Comparison of ENCODE assay signal across 17 cellular contexts in genomic region chr1:31905093-31905509, GRCh38. TPM values are rescaled to one million over a fixed set of nuclear protein-coding genes. Genes with fewer than 3 reads are reported as not detected.
DNase-seq lines count a peak whose midpoint lies in the region; ATAC-seq, FAIRE-seq and TF ChIP-seq lines count a peak whose summit lies in the region.
"Had no signal": no experiment of that assay in that cellular context is flagged by ENCODE, and none has a peak within 500 bp of the region (broad histone marks: within the 10 kb centered on the region; RNA-seq: fewer than 3 reads in every experiment).

No MANE protein-coding gene starts in this region.

- DNase-seq in A549 (ENCODE audit: low read depth in 1 of 2, low spot score in 1 of 2): no peak
- no peak for DNase-seq in CD8-positive, alpha-beta T cell
- DNase-seq in RWPE1 (ENCODE audit: low spot score): no peak
- no peak for DNase-seq in lower lobe of right lung
- no peak for DNase-seq in effector CD8-positive, alpha-beta T cell (lab: John Stamatoyannopoulos, UW)
- DNase-seq in upper lobe of right lung: no peak
- DNase-seq in activated CD8-positive, alpha-beta memory T cell treated with anti-CD3 and anti-CD28 coated beads, Interleukin-2, amount 10 ng/mL, durations not matched to agents 7 days and 5 days: no peak
- DNase-seq: activated CD4-positive, alpha-beta T cell treated with anti-CD3 and anti-CD28 coated beads, Interleukin-2, amount 50 U/mL, for 1 hour; activated T-cell treated with anti-CD3 and anti-CD28 coated beads, Interleukin-2, amount 50 U/mL, for 72 hours; effector CD4-positive, alpha-beta T cell; MG63; NCI-H345; pancreas; Peyer's patch; uterus had no signal

- no peak overlapping the region for H3K4me3 ChIP-seq in A549
- H3K4me3 ChIP-seq in CD8-positive, alpha-beta T cell (ENCODE audit: low read depth, low read length): no peak overlapping the region
- H3K4me3 ChIP-seq in lower lobe of right lung: no peak overlapping the region
- no peak overlapping the region for H3K4me3 ChIP-seq in upper lobe of right lung
- H3K4me3 ChIP-seq: MG63, pancreas, Peyer's patch, uterus had no signal

- H3K27ac Mint-ChIP-seq in CD8-positive, alpha-beta T cell: peak overlapping the region; percentile 76
- H3K27ac Mint-ChIP-seq in activated CD8-positive, alpha-beta memory T cell treated with anti-CD3 and anti-CD28 coated beads, Interleukin-2, amount 10 ng/mL, durations not matched to agents 7 days and 5 days: no peak overlapping the region

- CTCF ChIA-PET in A549 (lab: Yijun Ruan, JAX): interaction anchor here (0.8 to 3.7 kb wide), 5 partner anchors 13 to 89 kb away, joined by 3 to 24 read pairs (median 3); partner anchors contain the start of gene SPOCD1
- CTCF ChIA-PET in CD8-positive, alpha-beta T cell (lab: Charles Lee): interaction anchor here (1.2 to 2.1 kb wide), 4 partner anchors 11 to 70 kb away, joined by 4 to 8 read pairs (median 4); no protein-coding TSS in a partner anchor
- CTCF ChIA-PET in RWPE1 (lab: Yijun Ruan, JAX): interaction anchor here (0.6 to 2.0 kb wide), 2 partner anchors 59 to 90 kb away, joined by 3 to 4 read pairs; no protein-coding TSS in a partner anchor
- CTCF ChIA-PET in activated CD8-positive, alpha-beta memory T cell treated with anti-CD3 and anti-CD28 coated beads, Interleukin-2, amount 10 ng/mL, durations not matched to agents 7 days and 5 days (lab: Charles Lee): interaction anchor here (0.6 to 2.8 kb wide), 8 partner anchors 8 to 116 kb away, joined by 3 to 10 read pairs (median 3); partner anchors contain the start of gene PTP4A2

- H3K27me3 ChIP-seq in CD8-positive, alpha-beta T cell (ENCODE audit: insufficient read depth, low read length): no peaks in the 10 kb centered on the region
- H3K27me3 ChIP-seq in lower lobe of right lung (ENCODE audit: low read depth) (no peaks in the 10 kb centered on the region), upper lobe of right lung (no peaks in the 10 kb centered on the region)
- H3K27me3 ChIP-seq: MG63, pancreas, Peyer's patch, uterus had no signal

- no peaks in the 10 kb centered on the region for H3K27me3 Mint-ChIP-seq in CD8-positive, alpha-beta T cell (ENCODE audit: low read depth)
- no peaks in the 10 kb centered on the region for H3K27me3 Mint-ChIP-seq in activated CD8-positive, alpha-beta memory T cell treated with anti-CD3 and anti-CD28 coated beads, Interleukin-2, amount 10 ng/mL, durations not matched to agents 7 days and 5 days

- H3K9me3 Mint-ChIP-seq in CD8-positive, alpha-beta T cell: no peaks in the 10 kb centered on the region
- H3K9me3 Mint-ChIP-seq in activated CD8-positive, alpha-beta memory T cell treated with anti-CD3 and anti-CD28 coated beads, Interleukin-2, amount 10 ng/mL, durations not matched to agents 7 days and 5 days (ENCODE audit: low read depth): no peaks in the 10 kb centered on the region
- H3K9me3 Mint-ChIP-seq: activated T-cell treated with anti-CD3 and anti-CD28 coated beads, Interleukin-2, amount 50 U/mL, for 72 hours had no signal

- TF ChIP-seq CTCF in A549 (IDR thresholded peaks at IDR 0.05) (no peak), RWPE1 (conservative IDR thresholded peaks at IDR 0.05; ENCODE audit: low read depth) (no peak), lower lobe of right lung (IDR thresholded peaks at IDR 0.05) (no peak), upper lobe of right lung (IDR thresholded peaks at IDR 0.05) (no peak)
- TF ChIP-seq CTCF in CD8-positive, alpha-beta T cell (IDR thresholded peaks at IDR 0.05): no peak

- TF ChIP-seq POLR2A in A549 (IDR thresholded peaks at IDR 0.05; ENCODE audit: low read length): no peak

- H3K36me3 ChIP-seq in CD8-positive, alpha-beta T cell (ENCODE audit: insufficient read depth, low read length): peaks cover 25% of the 10 kb centered on the region
- H3K36me3 ChIP-seq in lower lobe of right lung (peaks cover 52% of the 10 kb centered on the region), upper lobe of right lung (peaks cover 43% of the 10 kb centered on the region)
- H3K36me3 ChIP-seq: uterus had no signal

- ATAC-seq in A549 (no peak), lower lobe of right lung (peak; percentile 5 to 35), upper lobe of right lung (no peak), HG02885 (IDR thresholded peaks at IDR 0.05; ENCODE audit: poor library complexity, unreplicated experiment) (no peak)
- ATAC-seq in CD8-positive, alpha-beta T cell: no peak
- ATAC-seq in activated CD8-positive, alpha-beta memory T cell treated with anti-CD3 and anti-CD28 coated beads, Interleukin-2, amount 10 ng/mL, durations not matched to agents 7 days and 5 days: no peak

- intact Hi-C loops in CD8-positive, alpha-beta T cell (cut with DNase I, micrococcal nuclease): no loop called here
- intact Hi-C loops in lower lobe of right lung (cut with DNase I): no loop called here
- intact Hi-C loops in upper lobe of right lung (cut with DNase I): no loop called here

- TF ChIP-seq RAD21 in A549 (conservative IDR thresholded peaks at IDR 0.05 in 1 of 2, IDR thresholded peaks at IDR 0.05 in 1 of 2): no peak

- no peak overlapping the region for H3K4me3 Mint-ChIP-seq in CD8-positive, alpha-beta T cell
- no peak overlapping the region for H3K4me3 Mint-ChIP-seq in activated CD8-positive, alpha-beta memory T cell treated with anti-CD3 and anti-CD28 coated beads, Interleukin-2, amount 10 ng/mL, durations not matched to agents 7 days and 5 days
- H3K4me3 Mint-ChIP-seq: activated T-cell treated with anti-CD3 and anti-CD28 coated beads, Interleukin-2, amount 50 U/mL, for 72 hours had no signal

- no peak for TF ChIP-seq EP300 in A549 (IDR thresholded peaks at IDR 0.05)

- FAIRE-seq in A549 (lab: Jason Lieb, UNC): no peak
- FAIRE-seq: pancreas, TTC549 had no signal

- peaks cover 27% of the 10 kb centered on the region for H3K4me1 Mint-ChIP-seq in CD8-positive, alpha-beta T cell (ENCODE audit: low read depth)
- H3K4me1 Mint-ChIP-seq in activated CD8-positive, alpha-beta memory T cell treated with anti-CD3 and anti-CD28 coated beads, Interleukin-2, amount 10 ng/mL, durations not matched to agents 7 days and 5 days: peaks cover 35% of the 10 kb centered on the region

- WGBS in A549 (ENCODE audit: missing lambda C conversion rate): 90% methylated on average over 6 of the region's 6 CpGs

- peaks cover 52% of the 10 kb centered on the region for H3K36me3 Mint-ChIP-seq in CD8-positive, alpha-beta T cell
- peaks cover 52% of the 10 kb centered on the region for H3K36me3 Mint-ChIP-seq in activated CD8-positive, alpha-beta memory T cell treated with anti-CD3 and anti-CD28 coated beads, Interleukin-2, amount 10 ng/mL, durations not matched to agents 7 days and 5 days

- H3K9me3 ChIP-seq in A549 (no peaks in the 10 kb centered on the region), lower lobe of right lung (no peaks in the 10 kb centered on the region), upper lobe of right lung (no peaks in the 10 kb centered on the region)
- H3K9me3 ChIP-seq in CD8-positive, alpha-beta T cell (ENCODE audit: low read length): no peaks in the 10 kb centered on the region
- H3K9me3 ChIP-seq: MG63, pancreas, Peyer's patch, uterus had no signal

- H3K27ac ChIP-seq in A549 (0 out of 6 replicates have a peak overlapping the region, but pooled peaks of 1 of the 2 experiments have one; percentile 12), RWPE1 (peak overlapping the region; percentile 48), lower lobe of right lung (no peak overlapping the region), upper lobe of right lung (no peak overlapping the region)
- no peak overlapping the region for H3K27ac ChIP-seq in CD8-positive, alpha-beta T cell (ENCODE audit: low read depth, low read length)
- H3K27ac ChIP-seq: pancreas, Peyer's patch, uterus had no signal

- H3K4me1 ChIP-seq in A549 (peaks cover 15% of the 10 kb centered on the region; the same call in 2 of the 3 replicates), lower lobe of right lung (peaks cover 15% of the 10 kb centered on the region), upper lobe of right lung (no peaks in the 10 kb centered on the region)
- no peaks in the 10 kb centered on the region for H3K4me1 ChIP-seq in CD8-positive, alpha-beta T cell (ENCODE audit: insufficient read depth, low read length)
- H3K4me1 ChIP-seq: pancreas, uterus had no signal

- no peak overlapping the region for H3K4me2 ChIP-seq in A549

- POLR2A ChIA-PET in A549 (lab: Yijun Ruan, JAX): interaction anchor here (0.6 to 1.2 kb wide), 3 partner anchors 16 to 28 kb away, joined by 3 to 5 read pairs (median 4); no protein-coding TSS in a partner anchor
- POLR2A ChIA-PET in CD8-positive, alpha-beta T cell (lab: Charles Lee): interaction anchor here (0.6 to 1.9 kb wide), 4 partner anchors 18 to 87 kb away, joined by 3 to 4 read pairs (median 3); partner anchors contain the start of gene PTP4A2
- POLR2A ChIA-PET in RWPE1 (lab: Yijun Ruan, JAX; ENCODE audit: low non-redundant PET): no interaction called here

TF ChIP-seq in A549, 52 proteins besides CTCF, POLR2A, EP300 and RAD21:
- TF ChIP-seq MAX (IDR thresholded peaks at IDR 0.05) (no peak), POLR2AphosphoS2 (conservative IDR thresholded peaks at IDR 0.05; ENCODE audit: low read length) (0 out of 2 replicates have a peak, but pooled peaks have one; percentile 23)

RNA-seq across cellular contexts. Expression of gene PTP4A2, which starts 33.1 kb away (rescaled TPM):
- 504 and 563 TPM in 2 replicates for polyA plus RNA-seq in A549 (2011; rRNA removed)
- 49.1 and 51.5 TPM in 2 replicates for polyA plus RNA-seq in A549 (2012; cell fraction: cytosol; rRNA removed)
- 13.1 and 17.8 TPM in 2 replicates for polyA plus RNA-seq in A549 (2012; cell fraction: nucleus; rRNA removed)
- polyA plus RNA-seq in A549 (2017; fragmentation: RNase III; extraction: RNeasy Plus Mini Kit Qiagen cat#74134 plus additional on column Dnase treatment): 234 to 263 TPM (median 246 TPM) in 3 replicates
- polyA minus RNA-seq in A549 (2011; rRNA and poly(A)+ RNA removed): 385 and 443 TPM in 2 replicates
- 100 to 1,000 TPM; 257 to 278 TPM for total RNA-seq in CD8-positive, alpha-beta T cell
- 205 TPM for total RNA-seq in lower lobe of right lung
- total RNA-seq in upper lobe of right lung: 244 TPM
- 100 to 1,000 TPM; 401 to 507 TPM for total RNA-seq in activated CD8-positive, alpha-beta memory T cell treated with anti-CD3 and anti-CD28 coated beads, Interleukin-2, amount 10 ng/mL, durations not matched to agents 7 days and 5 days

Comparison
In these comparisons a context has a peak if more than half of its experiments do, and no peak if none do; other contexts are left out.
1. ATAC-seq: peak in lower lobe of right lung (2 of 2); none in A549 (0 of 2), CD8-positive, alpha-beta T cell (single experiment), upper lobe of right lung (single experiment), HG02885 (single experiment) and activated CD8-positive, alpha-beta memory T cell treated with anti-CD3 and anti-CD28 coated beads, Interleukin-2, amount 10 ng/mL, durations not matched to agents 7 days and 5 days (single experiment).